In the genomic region with DNA sequence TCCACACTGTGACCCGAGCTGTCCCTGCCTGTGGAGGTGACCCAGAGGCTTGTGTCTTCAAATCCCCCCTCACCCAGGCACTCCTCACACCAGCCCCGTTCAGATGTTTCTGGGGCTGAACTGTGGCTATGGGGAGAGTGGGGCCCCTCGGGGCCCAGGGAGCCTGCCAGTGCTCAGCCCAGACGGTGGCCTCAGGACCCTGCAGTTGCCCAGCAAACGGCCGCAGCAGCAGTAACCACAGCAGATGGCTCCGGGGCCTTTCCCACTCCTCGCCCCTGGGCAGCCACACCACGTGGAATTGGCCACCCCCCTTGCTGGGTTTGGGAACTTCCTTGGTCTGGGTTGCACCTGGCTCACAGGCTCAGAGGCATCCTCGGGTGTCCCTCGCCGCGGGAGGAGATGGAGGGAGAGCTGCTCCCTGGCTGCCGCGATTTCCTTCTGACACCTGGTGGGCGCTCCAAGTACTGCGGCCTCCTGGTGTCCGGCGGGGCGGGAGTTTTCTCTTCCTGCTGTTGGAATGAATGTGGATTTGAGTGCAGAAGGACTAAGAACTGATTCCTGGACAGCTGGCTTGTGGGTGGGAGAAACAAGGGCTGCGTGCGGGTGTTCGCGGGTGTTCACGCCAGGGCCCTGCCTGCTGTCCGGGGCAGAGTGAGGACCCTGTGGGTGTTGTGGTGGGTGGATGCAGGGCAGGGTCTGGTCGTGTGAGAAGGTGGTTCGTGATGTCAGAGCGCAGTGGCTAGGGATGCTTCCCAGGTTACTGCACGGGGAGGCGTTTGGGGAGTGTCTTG, we compare ENCODE assay signal across 8 cellular contexts.
DNase-seq lines count a peak whose midpoint lies in the region; ATAC-seq lines count a peak whose summit lies in the region.

No MANE protein-coding gene starts in this region.

- no peak overlapping the region for H2AFZ ChIP-seq in mesenchymal stem cell (ENCODE audit: low read depth, low read length)

- 61% methylated on average over 30 of the region's 31 CpGs for WGBS in mesenchymal stem cell

- H2BK5ac ChIP-seq in mesenchymal stem cell (ENCODE audit: low read depth, low read length, poor library complexity, severe bottlenecking): no peak overlapping the region

- H2BK15ac ChIP-seq in mesenchymal stem cell (ENCODE audit: low read depth, poor library complexity, severe bottlenecking): no peak overlapping the region

- H3K79me1 ChIP-seq in mesenchymal stem cell (replicated peaks; ENCODE audit: low read length, poor library complexity, severe bottlenecking): peaks cover 7% of the 10 kb centered on the region

- no peak overlapping the region for H3K23ac ChIP-seq in mesenchymal stem cell (ENCODE audit: low read length in 2 of 2)

- peaks cover 15% of the 10 kb centered on the region for H3K4me1 ChIP-seq in mesenchymal stem cell (ENCODE audit: control insufficient read depth, insufficient read depth, low read depth, low read length)

- H3K36me3 ChIP-seq in MG63 (peaks cover 13% of the 10 kb centered on the region), mesenchymal stem cell (ENCODE audit: control insufficient read depth in 1 of 2, insufficient read depth in 2 of 2, low read depth in 1 of 2, low read length in 2 of 2) (peaks cover 64 to 88% of the 10 kb centered on the region in 2 experiments)

- H3K18ac ChIP-seq in mesenchymal stem cell (ENCODE audit: low read depth in 1 of 2, low read length in 2 of 2): no peak overlapping the region

- no peak for ATAC-seq in HG02852 (IDR thresholded peaks at IDR 0.05; ENCODE audit: unreplicated experiment)
- no peak for ATAC-seq in stimulated activated memory B cell treated with anti-CD40 and anti-IgM and Interleukin-4, amounts not matched to agents 10 μg/mL and 1 μg/mL and 100 μg/mL, for 72 hours

- no peaks in the 10 kb centered on the region for H3K9me3 ChIP-seq in MG63
- H3K9me3 ChIP-seq in mesenchymal stem cell (ENCODE audit: control insufficient read depth, low read length): no peaks in the 10 kb centered on the region

- H3K9me3 Mint-ChIP-seq in stimulated activated memory B cell treated with anti-CD40 and anti-IgM and Interleukin-4, amounts not matched to agents 10 μg/mL and 1 μg/mL and 100 μg/mL, for 72 hours: no peaks in the 10 kb centered on the region

- no peak overlapping the region for H2BK120ac ChIP-seq in mesenchymal stem cell (ENCODE audit: low read depth, low read length)

- H3K9ac ChIP-seq in mesenchymal stem cell (ENCODE audit: low read length): no peak overlapping the region

- H3K27me3 ChIP-seq in MG63 (no peaks in the 10 kb centered on the region), mesenchymal stem cell (ENCODE audit: control insufficient read depth in 1 of 2, insufficient read depth in 1 of 2, low read length in 2 of 2) (no peaks in the 10 kb centered on the region)

- DNase-seq in EL (peak; percentile 53), MG63 (peak; percentile 33), mesenchymal stem cell (peak; percentile 66)
- peak; percentile 16 for DNase-seq in activated CD4-positive, alpha-beta T cell treated with anti-CD3 and anti-CD28 coated beads for 1 hour
- peak; percentile 20 for DNase-seq in effector CD8-positive, alpha-beta T cell (lab: John Stamatoyannopoulos, UW)
- DNase-seq in stimulated activated naive CD4-positive, alpha-beta T cell (lab: John Stamatoyannopoulos, UW): peak in 5 of 6 experiments; percentile 7 to 29 (median 11)

- peak overlapping the region; percentile 35 for H4K8ac ChIP-seq in mesenchymal stem cell (ENCODE audit: low read length)

- H3K4me2 ChIP-seq in mesenchymal stem cell (ENCODE audit: low read length, poor library complexity, severe bottlenecking): no peak overlapping the region

- no peak overlapping the region for H3K14ac ChIP-seq in mesenchymal stem cell (ENCODE audit: low read length in 2 of 2)

- no peak overlapping the region for H3K4me3 Mint-ChIP-seq in stimulated activated memory B cell treated with anti-CD40 and anti-IgM and Interleukin-4, amounts not matched to agents 10 μg/mL and 1 μg/mL and 100 μg/mL, for 72 hours

- H3K27ac ChIP-seq in mesenchymal stem cell (ENCODE audit: low read length, poor library complexity, severe bottlenecking): no peak overlapping the region

- no peaks in the 10 kb centered on the region for H3K4me1 Mint-ChIP-seq in stimulated activated memory B cell treated with anti-CD40 and anti-IgM and Interleukin-4, amounts not matched to agents 10 μg/mL and 1 μg/mL and 100 μg/mL, for 72 hours

- H3K4ac ChIP-seq in mesenchymal stem cell (ENCODE audit: low read depth in 1 of 2, low read length in 2 of 2): no peak overlapping the region

- H3K27me3 Mint-ChIP-seq in stimulated activated memory B cell treated with anti-CD40 and anti-IgM and Interleukin-4, amounts not matched to agents 10 μg/mL and 1 μg/mL and 100 μg/mL, for 72 hours: peaks cover 25% of the 10 kb centered on the region

- H2AK5ac ChIP-seq in mesenchymal stem cell (ENCODE audit: low read length, severe bottlenecking): no peak overlapping the region

- H4K91ac ChIP-seq in mesenchymal stem cell (ENCODE audit: low read length): peak overlapping the region; percentile 4

- no peak overlapping the region for H2BK12ac ChIP-seq in mesenchymal stem cell (ENCODE audit: low read length in 2 of 2)

- H3K4me3 ChIP-seq in MG63 (no peak overlapping the region), mesenchymal stem cell (ENCODE audit: insufficient read depth in 1 of 2, low read depth in 1 of 2, low read length in 2 of 2) (no peak overlapping the region)

- no peaks in the 10 kb centered on the region for H3K36me3 Mint-ChIP-seq in stimulated activated memory B cell treated with anti-CD40 and anti-IgM and Interleukin-4, amounts not matched to agents 10 μg/mL and 1 μg/mL and 100 μg/mL, for 72 hours

- H3K27ac Mint-ChIP-seq in stimulated activated memory B cell treated with anti-CD40 and anti-IgM and Interleukin-4, amounts not matched to agents 10 μg/mL and 1 μg/mL and 100 μg/mL, for 72 hours: no peak overlapping the region

Comparison
In these comparisons a context has a peak if more than half of its experiments do, and no peak if none do; other contexts are left out.
1. DNase-seq: peak in every context shown above with its lines; median percentile 66 in mesenchymal stem cell; 53 in EL; 33 in MG63; 20 in effector CD8-positive, alpha-beta T cell; 16 in activated CD4-positive, alpha-beta T cell treated with anti-CD3 and anti-CD28 coated beads for 1 hour; 11 in stimulated activated naive CD4-positive, alpha-beta T cell.